Comparison of ENCODE assay signal across 8 cellular contexts in the genomic region with DNA sequence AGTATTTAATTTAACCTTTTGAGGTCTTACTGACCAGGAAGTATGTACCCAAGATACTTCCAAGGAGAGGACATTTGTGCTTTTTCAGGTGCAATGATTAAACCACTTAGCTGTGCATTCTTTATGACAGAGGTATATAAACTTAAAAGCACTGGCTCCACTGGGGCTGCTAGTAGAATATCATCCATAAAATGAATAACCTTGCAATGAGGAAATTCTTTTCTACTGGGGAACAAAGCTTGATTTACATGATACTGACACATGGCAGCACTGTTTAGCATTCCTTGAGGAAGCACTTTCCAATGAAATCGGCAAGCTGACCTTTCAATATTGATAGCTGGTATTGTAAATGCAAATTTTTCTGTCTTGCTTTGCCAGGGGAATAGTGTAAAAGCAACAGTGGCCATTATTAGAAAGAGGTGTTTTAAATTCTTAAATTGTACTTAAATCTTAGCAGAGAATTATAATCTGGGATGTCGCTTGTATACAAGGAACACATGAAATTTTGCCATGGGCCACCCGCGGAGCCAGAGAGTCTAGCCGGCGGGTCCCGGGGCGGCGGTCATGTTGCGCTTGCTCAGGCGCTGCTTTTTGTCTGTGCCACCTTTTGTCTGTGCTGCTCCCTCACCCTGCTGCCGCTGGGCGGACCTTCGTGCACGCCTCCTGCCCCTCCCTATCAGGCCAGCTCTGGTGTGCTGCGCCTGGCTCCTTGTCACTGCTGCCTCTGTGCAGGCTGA. TPM values are rescaled to one million over a fixed set of nuclear protein-coding genes. Genes with fewer than 3 reads are reported as not detected.
DNase-seq lines count a peak whose midpoint lies in the region; ATAC-seq and TF ChIP-seq lines count a peak whose summit lies in the region.

No MANE protein-coding gene starts in this region.

- peak overlapping the region; percentile 38 for H3K4me3 ChIP-seq in AG04449 (ENCODE audit: low read depth, low read length)

- ATAC-seq in GM19023 (IDR thresholded peaks at IDR 0.05; ENCODE audit: unreplicated experiment) (peak; percentile 99), HG03139 (IDR thresholded peaks at IDR 0.05; ENCODE audit: unreplicated experiment) (peak; percentile 100)

- CTCF ChIA-PET in AG04449 (lab: Yijun Ruan, JAX) = interaction anchor here (1.1 to 5.0 kb wide), 4 partner anchors 8 to 28 kb away, joined by 3 to 52 read pairs (median 4); no protein-coding TSS in a partner anchor

- DNase-seq in AG04449 (ENCODE audit: low read depth, low spot score) = no peak
- peak; percentile 91 for DNase-seq in NCI-H345 (lab: John Stamatoyannopoulos, UW)
- peak; percentile 49 to 50 for DNase-seq in activated CD4-positive, alpha-beta T cell treated with anti-CD3 and anti-CD28 coated beads for 24 hours (ENCODE audit: low read depth in 2 of 2)
- peak; percentile 87 for DNase-seq in cerebellum (ENCODE audit: low spot score)
- peak; percentile 86 for DNase-seq in kidney tubule cell (ENCODE audit: low spot score)
- peak; percentile 71 for DNase-seq in stimulated activated CD4-positive, alpha-beta T cell treated with anti-CD3 and anti-CD28 coated beads, Interleukin-4, amount 100 ng/mL, for 1 hour

- TF ChIP-seq CTCF in AG04449 (IDR thresholded peaks at IDR 0.05; ENCODE audit: insufficient read depth, low read length, missing control alignments) = no peak

- POLR2A ChIA-PET in AG04449 (lab: Yijun Ruan, JAX) = no interaction called here

RNA-seq across cellular contexts. Expression of a gene that starts 20.9 kb away (rescaled TPM):
- 58.5 TPM for total RNA-seq in cerebellum

RNA-seq across cellular contexts. Expression of a gene that starts 37.0 kb away (rescaled TPM):
- 30.1 TPM for total RNA-seq in cerebellum
